9 cellular contexts compared by ENCODE assay signal in genomic region chr2:1743396-1744150, GRCh38. TPM values are rescaled to one million over a fixed set of nuclear protein-coding genes. Genes with fewer than 3 reads are reported as not detected.
A peak's percentile ranks its signal among the peaks of the same experiment; 100 is the strongest.
DNase-seq lines count a peak whose midpoint lies in the region; ATAC-seq and TF ChIP-seq lines count a peak whose summit lies in the region.
"Had no signal": no experiment of that assay in that cellular context is flagged by ENCODE, and none has a peak within 500 bp of the region (broad histone marks: within the 10 kb centered on the region; RNA-seq: fewer than 3 reads in every experiment).

No MANE protein-coding gene starts in this region.

- intact Hi-C loops in activated T-helper 2 cell treated with anti-CD3 and anti-CD28 coated beads, Interferon-gamma antibody, Interleukin-2, Interleukin-4, amounts not matched to agents 10 μg/mL and 5 μg/mL and 100 μg/mL, durations not matched to agents 14 hours and 24 hours and 36 hours (cut with micrococcal nuclease), result no loop called here
- intact Hi-C loops in sigmoid colon (cut with DNase I) (loop anchor here (1.0 to 2.0 kb wide), 5 partner anchors 68 to 1067 kb away; partner anchors contain the start of gene TMEM18), OCI-LY7 (cut with micrococcal nuclease; ENCODE audit: unreplicated experiment) (no loop called here)

- H3K36me3 ChIP-seq in sigmoid colon (no peaks in the 10 kb centered on the region), OCI-LY7 (ENCODE audit: insufficient read depth, low read length) (no peaks in the 10 kb centered on the region)

- no peak overlapping the region for H2AFZ ChIP-seq in OCI-LY7 (ENCODE audit: low read length)

- H3K27me3 ChIP-seq in sigmoid colon, result no peaks in the 10 kb centered on the region

- no peaks in the 10 kb centered on the region for H3K36me3 Mint-ChIP-seq in activated T-helper 2 cell treated with anti-CD3 and anti-CD28 coated beads, Interferon-gamma antibody, Interleukin-2, Interleukin-4, amounts not matched to agents 10 μg/mL and 5 μg/mL and 100 μg/mL, durations not matched to agents 14 hours and 24 hours and 36 hours (ENCODE audit: low read depth)

- peaks cover 38% of the 10 kb centered on the region for H3K27me3 Mint-ChIP-seq in activated T-helper 2 cell treated with anti-CD3 and anti-CD28 coated beads, Interferon-gamma antibody, Interleukin-2, Interleukin-4, amounts not matched to agents 10 μg/mL and 5 μg/mL and 100 μg/mL, durations not matched to agents 14 hours and 24 hours and 36 hours (ENCODE audit: low read depth)

- H3K4me3 ChIP-seq in sigmoid colon (peak overlapping the region; percentile 62 to 87 (median 76)), OCI-LY7 (ENCODE audit: low read depth, low read length, poor library complexity, severe bottlenecking) (no peak overlapping the region)

- POLR2A ChIA-PET in OCI-LY7 (lab: Charles Lee), result no interaction called here

- DNase-seq in HCEC 1CT, result peak; percentile 42
- DNase-seq in activated T-helper 2 cell treated with anti-CD3 and anti-CD28 coated beads, Interferon-gamma antibody, Interleukin-2, Interleukin-4, amounts not matched to agents 10 μg/mL and 5 μg/mL and 100 μg/mL, durations not matched to agents 14 hours and 24 hours and 36 hours (ENCODE audit: low spot score), result peak; percentile 4
- DNase-seq in hepatic stellate cell (ENCODE audit: low spot score), result peak; percentile 60
- DNase-seq in sigmoid colon, result peak; percentile 79
- DNase-seq in OCI-LY7 (ENCODE audit: low spot score), result no peak

- H3K27ac Mint-ChIP-seq in activated T-helper 2 cell treated with anti-CD3 and anti-CD28 coated beads, Interferon-gamma antibody, Interleukin-2, Interleukin-4, amounts not matched to agents 10 μg/mL and 5 μg/mL and 100 μg/mL, durations not matched to agents 14 hours and 24 hours and 36 hours, result no peak overlapping the region
- H3K27ac Mint-ChIP-seq: stimulated activated naive CD8-positive, alpha-beta T cell treated with anti-CD3 and anti-CD28 coated beads, Interleukin-15, Interleukin-2, amounts not matched to agents 100 ng/mL and 50 ng/mL, for 24 hours had no signal

- 2% methylated on average over 70 to 71 of the region's 71 CpGs for WGBS in sigmoid colon, 2 donors

- H3K4me2 ChIP-seq in OCI-LY7 (ENCODE audit: low read length), result no peak overlapping the region

- CTCF ChIA-PET in OCI-LY7 (lab: Charles Lee; ENCODE audit: unreplicated experiment), result no interaction called here

- ATAC-seq in HG02798 (IDR thresholded peaks at IDR 0.05; ENCODE audit: poor library complexity, unreplicated experiment) (no peak), HG03565 (IDR thresholded peaks at IDR 0.05; ENCODE audit: unreplicated experiment) (no peak), HG03095 (IDR thresholded peaks at IDR 0.05; ENCODE audit: unreplicated experiment) (no peak)

- no peaks in the 10 kb centered on the region for H3K9me3 ChIP-seq in sigmoid colon
- H3K9me3 ChIP-seq in OCI-LY7 (ENCODE audit: low read length), result no peaks in the 10 kb centered on the region

- no peak for TF ChIP-seq POLR2A in sigmoid colon (IDR thresholded peaks at IDR 0.05)

- no peak overlapping the region for H3K4me3 Mint-ChIP-seq in activated T-helper 2 cell treated with anti-CD3 and anti-CD28 coated beads, Interferon-gamma antibody, Interleukin-2, Interleukin-4, amounts not matched to agents 10 μg/mL and 5 μg/mL and 100 μg/mL, durations not matched to agents 14 hours and 24 hours and 36 hours (ENCODE audit: low read depth)

- H3K79me2 ChIP-seq in OCI-LY7 (ENCODE audit: insufficient read depth, low read depth, low read length), result no peaks in the 10 kb centered on the region

- no TSS peak for BruUV-seq in OCI-LY7 (replicated peaks; lab: Mats Ljungman, UMichigan)

- no peaks in the 10 kb centered on the region for H4K20me1 ChIP-seq in OCI-LY7 (ENCODE audit: insufficient read depth, low read length)

- no peaks in the 10 kb centered on the region for H3K9me2 ChIP-seq in OCI-LY7 (ENCODE audit: insufficient read depth, low read length)

- TF ChIP-seq CTCF in sigmoid colon (IDR thresholded peaks at IDR 0.05), result no peak
- TF ChIP-seq CTCF in OCI-LY7 (conservative IDR thresholded peaks at IDR 0.05; ENCODE audit: low read length), result no peak

- H3K27ac ChIP-seq in sigmoid colon (peak overlapping the region; percentile 96 to 100 (median 99)), OCI-LY7 (ENCODE audit: low read depth, low read length, poor library complexity, severe bottlenecking) (no peak overlapping the region)

- H3K4me1 ChIP-seq in sigmoid colon (peaks cover 0 to 58% (median 45%) of the 10 kb centered on the region in 4 donors), OCI-LY7 (ENCODE audit: insufficient read depth, low read length, poor library complexity, severe bottlenecking) (no peaks in the 10 kb centered on the region)

- H3K4me1 Mint-ChIP-seq in activated T-helper 2 cell treated with anti-CD3 and anti-CD28 coated beads, Interferon-gamma antibody, Interleukin-2, Interleukin-4, amounts not matched to agents 10 μg/mL and 5 μg/mL and 100 μg/mL, durations not matched to agents 14 hours and 24 hours and 36 hours (ENCODE audit: low read depth), result no peaks in the 10 kb centered on the region

- no peaks in the 10 kb centered on the region for H3K9me3 Mint-ChIP-seq in activated T-helper 2 cell treated with anti-CD3 and anti-CD28 coated beads, Interferon-gamma antibody, Interleukin-2, Interleukin-4, amounts not matched to agents 10 μg/mL and 5 μg/mL and 100 μg/mL, durations not matched to agents 14 hours and 24 hours and 36 hours
- H3K9me3 Mint-ChIP-seq: stimulated activated naive CD8-positive, alpha-beta T cell treated with anti-CD3 and anti-CD28 coated beads, Interleukin-15, Interleukin-2, amounts not matched to agents 100 ng/mL and 50 ng/mL, for 24 hours had no signal

- TF ChIP-seq EP300 in sigmoid colon (IDR thresholded peaks at IDR 0.05), result no peak

RNA-seq across cellular contexts. Expression of gene PXDN, which starts 0.7 kb away (rescaled TPM):
- total RNA-seq in activated T-helper 2 cell treated with anti-CD3 and anti-CD28 coated beads, Interferon-gamma antibody, Interleukin-2, Interleukin-4, amounts not matched to agents 10 μg/mL and 5 μg/mL and 100 μg/mL, durations not matched to agents 14 hours and 24 hours and 36 hours, result 2.0 and 2.3 TPM in 2 replicates
- 100 to 1,000 TPM in 1 of 4 donors, 10 to 100 TPM in 3; 34.4 to 126 (median 48.3) TPM for total RNA-seq in sigmoid colon
- polyA plus RNA-seq in sigmoid colon, result 10 to 100 TPM in 1 of 3 donors, 1 to 10 TPM in 2; 1.2 to 13.6 (median 1.8) TPM
- total RNA-seq in OCI-LY7 (2014; rRNA removed; shearing (Covaris generic)), result not detected in 2 replicates
- total RNA-seq in OCI-LY7 (2022), result not detected in 2 replicates

Comparison
In these comparisons a context has a peak if more than half of its experiments do, and no peak if none do; other contexts are left out.
1. RNA of gene PXDN, which starts 0.7 kb away (total RNA-seq): 34.4 to 126 TPM in sigmoid colon; 2.0 to 2.3 TPM in activated T-helper 2 cell treated with anti-CD3 and anti-CD28 coated beads, Interferon-gamma antibody, Interleukin-2, Interleukin-4, amounts not matched to agents 10 μg/mL and 5 μg/mL and 100 μg/mL, durations not matched to agents 14 hours and 24 hours and 36 hours and not detected in OCI-LY7; every median in the first group is over 10 times any median in the second.